8 cellular contexts compared by ENCODE assay signal in genomic region chr20:58650181-58650775, GRCh38. TPM values are rescaled to one million over a fixed set of nuclear protein-coding genes. Genes with fewer than 3 reads are reported as not detected.
A peak's percentile ranks its signal among the peaks of the same experiment; 100 is the strongest.
DNase-seq lines count a peak whose midpoint lies in the region; ATAC-seq, FAIRE-seq and TF ChIP-seq lines count a peak whose summit lies in the region.

No MANE protein-coding gene starts in this region.

- FAIRE-seq in RCC 7860 (lab: Jason Lieb, UNC), result no peak

- H3K9me3 ChIP-seq in osteoblast (ENCODE audit: low read depth, low read length), result no peaks in the 10 kb centered on the region

- peaks cover 5% of the 10 kb centered on the region for H4K20me1 ChIP-seq in osteoblast (ENCODE audit: insufficient read depth, low read length)

- no peaks in the 10 kb centered on the region for H3K36me3 ChIP-seq in osteoblast (ENCODE audit: insufficient read depth, low read length)

- DNase-seq in HL-60 (ENCODE audit: low read depth in 1 of 2, low spot score in 1 of 2), result no peak
- DNase-seq in activated T-cell treated with anti-CD3 and anti-CD28 coated beads for 4 hours, result peak; percentile 33
- no peak for DNase-seq in fibroblast of mammary gland (ENCODE audit: low read depth)
- peak; percentile 97 for DNase-seq in osteoblast (ENCODE audit: insufficient read length, low spot score, missing footprints)
- DNase-seq in NCI-H2196 treated with DMSO at 0.1 percent for 48 hours (lab: John Stamatoyannopoulos, UW; ENCODE audit: unreplicated experiment), result no peak
- no peak for DNase-seq in pons (ENCODE audit: low spot score)
- DNase-seq in RCC 7860 (ENCODE audit: low spot score), result no peak

- peak overlapping the region; percentile 98 for H3K4me2 ChIP-seq in osteoblast (ENCODE audit: insufficient read depth, low read length)

- peaks cover 42% of the 10 kb centered on the region for H3K4me1 ChIP-seq in osteoblast (ENCODE audit: insufficient read depth, low read length)

- ATAC-seq in GM18511 (IDR thresholded peaks at IDR 0.05; ENCODE audit: unreplicated experiment), result peak; percentile 33

- H3K4me3 ChIP-seq in HL-60 (replicated peaks; ENCODE audit: insufficient read depth, low read length) (peak overlapping the region; percentile 100), fibroblast of mammary gland (ENCODE audit: control insufficient read depth, low read depth, low read length) (peak overlapping the region; percentile 96), osteoblast (ENCODE audit: insufficient read depth, low read length) (peak overlapping the region; percentile 95)

- no peak for TF ChIP-seq CTCF in HL-60 (IDR thresholded peaks at IDR 0.05; ENCODE audit: insufficient read depth, low read length)
- no peak for TF ChIP-seq CTCF in fibroblast of mammary gland (conservative IDR thresholded peaks at IDR 0.05; ENCODE audit: control insufficient read depth, insufficient read depth, low read depth, low read length)
- no peak for TF ChIP-seq CTCF in osteoblast (IDR thresholded peaks at IDR 0.05; ENCODE audit: extremely low read depth, low read depth, low read length)

- peaks cover 42% of the 10 kb centered on the region for H3K79me2 ChIP-seq in osteoblast (ENCODE audit: insufficient read depth, low read length)

- H3K27ac ChIP-seq in HL-60 (replicated peaks), result peak overlapping the region; percentile 91
- H3K27ac ChIP-seq in osteoblast (ENCODE audit: low read depth, low read length), result peak overlapping the region; percentile 90

- H3K27me3 ChIP-seq in HL-60 (ENCODE audit: insufficient read depth, poor library complexity, severe bottlenecking) (no peaks in the 10 kb centered on the region), osteoblast (ENCODE audit: insufficient read depth, low read length) (no peaks in the 10 kb centered on the region)

- peak overlapping the region; percentile 95 for H2AFZ ChIP-seq in osteoblast (ENCODE audit: low read length)

RNA-seq across cellular contexts. Expression of gene STX16, which starts 0.8 kb away (rescaled TPM):
- total RNA-seq in osteoblast, result 24.2 and 28.6 TPM in 2 replicates

RNA-seq across cellular contexts. Expression of gene NPEPL1, which starts 42.3 kb away (rescaled TPM):
- total RNA-seq in osteoblast, result 26.8 and 29.7 TPM in 2 replicates

Comparison
In these comparisons a context has a peak if more than half of its experiments do, and no peak if none do; other contexts are left out.
1. DNase-seq: peak in activated T-cell treated with anti-CD3 and anti-CD28 coated beads for 4 hours (single experiment) and osteoblast (single experiment); none in HL-60 (0 of 2), fibroblast of mammary gland (single experiment), NCI-H2196 treated with DMSO at 0.1 percent for 48 hours (single experiment), pons (single experiment) and RCC 7860 (single experiment).
2. Peak in every context shown above with its lines, with median percentiles within 50 percentile points of each other: H3K4me3 ChIP-seq.